In genomic region chr21:36096398-36097290, GRCh38 we compare ENCODE assay signal across 22 cellular contexts.
"Had no signal": no experiment of that assay in that cellular context is flagged by ENCODE, and none has a peak within 500 bp of the region (broad histone marks: within the 10 kb centered on the region; RNA-seq: fewer than 3 reads in every experiment).

No MANE protein-coding gene starts in this region.

- H3K4me3 ChIP-seq: body of pancreas, dorsolateral prefrontal cortex, smooth muscle cell, thyroid gland had no signal

- DNase-seq: activated CD4-positive, alpha-beta memory T cell treated with anti-CD3 and anti-CD28 coated beads for 36 hours; activated CD4-positive, alpha-beta T cell treated with anti-CD3 and anti-CD28 coated beads for 36 hours; activated CD8-positive, alpha-beta memory T cell treated with anti-CD3 and anti-CD28 coated beads, Interleukin-2, amount 10 ng/mL, durations not matched to agents 7 days and 5 days; activated naive CD4-positive, alpha-beta T cell; activated naive CD8-positive, alpha-beta T cell treated with anti-CD3 and anti-CD28 coated beads for 36 hours; activated T-cell treated with anti-CD3 and anti-CD28 coated beads, Interleukin-2, amount 50 U/mL, for 1 hour; amygdala; body of pancreas; dorsolateral prefrontal cortex; hypothalamus; left cardiac atrium; natural killer cell; stimulated activated CD4-positive, alpha-beta T cell treated with anti-CD3 and anti-CD28 coated beads, Interleukin-4, amount 100 ng/mL, for 4 hours; T-helper 17 cell; thyroid gland had no signal

- H3K4me2 ChIP-seq: smooth muscle cell had no signal

- H3K79me2 ChIP-seq: parathyroid adenoma had no signal

- H3K27ac ChIP-seq: dorsolateral prefrontal cortex, epithelial cell of prostate, neutrophil, parathyroid adenoma had no signal

- ATAC-seq: activated CD4-positive, alpha-beta T cell treated with anti-CD3 and anti-CD28 coated beads for 36 hours; activated CD8-positive, alpha-beta memory T cell treated with anti-CD3 and anti-CD28 coated beads, Interleukin-2, amount 10 ng/mL, durations not matched to agents 7 days and 5 days; activated T-helper 17 cell treated with anti-CD3 and anti-CD28 coated beads, Interleukin-2, amount 50 U/mL, for 72 hours; body of pancreas; left cardiac atrium; natural killer cell; sciatic nerve; stimulated activated memory B cell treated with anti-CD40 and anti-IgM and Interleukin-4, amounts not matched to agents 10 μg/mL and 1 μg/mL and 100 μg/mL, for 72 hours; T-helper 17 cell had no signal

- H3K4me3 Mint-ChIP-seq: activated CD4-positive, alpha-beta memory T cell treated with anti-CD3 and anti-CD28 coated beads for 36 hours; activated CD4-positive, alpha-beta T cell treated with anti-CD3 and anti-CD28 coated beads for 36 hours; activated CD8-positive, alpha-beta memory T cell treated with anti-CD3 and anti-CD28 coated beads, Interleukin-2, amount 10 ng/mL, durations not matched to agents 7 days and 5 days; activated naive CD8-positive, alpha-beta T cell treated with anti-CD3 and anti-CD28 coated beads for 36 hours; activated T-helper 17 cell treated with anti-CD3 and anti-CD28 coated beads, Interleukin-2, amount 50 U/mL, for 72 hours; natural killer cell; stimulated activated memory B cell treated with anti-CD40 and anti-IgM and Interleukin-4, amounts not matched to agents 10 μg/mL and 1 μg/mL and 100 μg/mL, for 72 hours; T-helper 17 cell had no signal

- H3K27ac Mint-ChIP-seq: activated CD4-positive, alpha-beta memory T cell treated with anti-CD3 and anti-CD28 coated beads for 36 hours; activated CD4-positive, alpha-beta T cell treated with anti-CD3 and anti-CD28 coated beads for 36 hours; activated CD8-positive, alpha-beta memory T cell treated with anti-CD3 and anti-CD28 coated beads, Interleukin-2, amount 10 ng/mL, durations not matched to agents 7 days and 5 days; activated naive CD8-positive, alpha-beta T cell treated with anti-CD3 and anti-CD28 coated beads for 36 hours; activated T-helper 17 cell treated with anti-CD3 and anti-CD28 coated beads, Interleukin-2, amount 50 U/mL, for 72 hours; natural killer cell; T-helper 17 cell had no signal

- H3K4me1 Mint-ChIP-seq: activated CD8-positive, alpha-beta memory T cell treated with anti-CD3 and anti-CD28 coated beads, Interleukin-2, amount 10 ng/mL, durations not matched to agents 7 days and 5 days; activated naive CD8-positive, alpha-beta T cell treated with anti-CD3 and anti-CD28 coated beads for 36 hours; activated T-helper 17 cell treated with anti-CD3 and anti-CD28 coated beads, Interleukin-2, amount 50 U/mL, for 72 hours; natural killer cell; T-helper 17 cell had no signal

- H3K4me1 ChIP-seq: body of pancreas, parathyroid adenoma had no signal

- H2AFZ ChIP-seq: parathyroid adenoma had no signal

- H3K27me3 ChIP-seq: body of pancreas, dorsolateral prefrontal cortex, neutrophil, thyroid gland had no signal

- H3K9me3 ChIP-seq: thyroid gland had no signal

- H3K36me3 ChIP-seq: neutrophil, thyroid gland had no signal

- H3K9ac ChIP-seq: parathyroid adenoma had no signal
